In genomic region chr14:54300881-54301280, GRCh38 we compare ENCODE assay signal across 19 cellular contexts.
"Had no signal": no experiment of that assay in that cellular context is flagged by ENCODE, and none has a peak within 500 bp of the region (broad histone marks: within the 10 kb centered on the region; RNA-seq: fewer than 3 reads in every experiment).

No MANE protein-coding gene starts in this region.

- H3K27me3 ChIP-seq: colonic mucosa, tibial artery had no signal

- ATAC-seq: effector memory CD8-positive, alpha-beta T cell; esophagus mucosa; stimulated activated naive CD8-positive, alpha-beta T cell treated with anti-CD3 and anti-CD28 coated beads, Interleukin-15, Interleukin-2, amounts not matched to agents 100 U/mL and 50 U/mL, for 24 hours had no signal

- H3K9me3 ChIP-seq: colonic mucosa, tibial artery had no signal

- H3K36me3 ChIP-seq: colonic mucosa, tibial artery had no signal

- H3K27ac ChIP-seq: colonic mucosa, dorsolateral prefrontal cortex, tibial artery had no signal

- H3K4me1 ChIP-seq: colonic mucosa, tibial artery had no signal

- H3K4me3 ChIP-seq: colonic mucosa, dorsolateral prefrontal cortex, tibial artery had no signal

- DNase-seq: activated CD4-positive, alpha-beta memory T cell treated with anti-CD3 and anti-CD28 coated beads for 36 hours; activated CD4-positive, alpha-beta T cell treated with anti-CD3 and anti-CD28 coated beads for 48 hours; activated naive CD4-positive, alpha-beta T cell treated with anti-CD3 and anti-CD28 coated beads for 36 hours; activated naive CD8-positive, alpha-beta T cell treated with anti-CD3 and anti-CD28 coated beads, Interleukin-2, amount 10 ng/mL, durations not matched to agents 7 days and 5 days; activated T-cell treated with anti-CD3 and anti-CD28 coated beads, Interleukin-2, amount 50 U/mL, for 48 hours; amygdala; colonic mucosa; dorsolateral prefrontal cortex; effector memory CD8-positive, alpha-beta T cell; foreskin melanocyte; hippocampal formation; kidney glomerular epithelial cell; naive B cell; stimulated activated CD4-positive, alpha-beta T cell treated with anti-CD3 and anti-CD28 coated beads, Interleukin-4, amount 100 ng/mL, for 4 hours; stimulated activated naive CD8-positive, alpha-beta T cell treated with anti-CD3 and anti-CD28 coated beads, Interleukin-15, Interleukin-2, amounts not matched to agents 100 U/mL and 50 U/mL, for 24 hours; substantia nigra; T1000; tibial artery had no signal
